Comparison of ENCODE assay signal across 14 cellular contexts in the genomic region with DNA sequence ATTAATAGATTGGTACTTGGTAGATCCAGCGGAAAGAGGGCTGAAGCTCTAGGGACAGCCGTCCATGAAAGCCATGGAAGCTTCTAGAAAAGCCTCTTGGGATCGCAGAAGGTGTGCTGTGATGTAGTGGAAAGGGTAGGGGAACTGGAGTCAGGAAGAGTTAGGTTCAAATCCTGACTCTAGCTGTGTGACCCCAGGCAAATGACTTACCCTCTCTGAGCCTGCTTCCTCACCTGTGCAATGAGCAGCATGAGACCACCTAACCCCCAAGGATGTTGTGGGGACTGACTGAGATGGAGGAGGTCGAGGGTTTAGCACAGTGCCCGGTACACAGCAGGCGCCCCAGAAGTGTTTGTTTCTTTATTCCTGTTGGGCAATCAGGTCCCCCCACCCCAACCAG. TPM values are rescaled to one million over a fixed set of nuclear protein-coding genes. Genes with fewer than 3 reads are reported as not detected.
A peak's percentile ranks its signal among the peaks of the same experiment; 100 is the strongest.
DNase-seq lines count a peak whose midpoint lies in the region; ATAC-seq and TF ChIP-seq lines count a peak whose summit lies in the region.
"Had no signal": no experiment of that assay in that cellular context is flagged by ENCODE, and none has a peak within 500 bp of the region (broad histone marks: within the 10 kb centered on the region; RNA-seq: fewer than 3 reads in every experiment).

No MANE protein-coding gene starts in this region.

- H3K4me1 ChIP-seq in CD4-positive, CD25-positive, alpha-beta regulatory T cell (ENCODE audit: control insufficient read depth, insufficient read depth, low read length, poor library complexity, severe bottlenecking), result peaks cover 28% of the 10 kb centered on the region
- H3K4me1 ChIP-seq in HEK293 (ENCODE audit: control insufficient read depth, insufficient read depth, low read length), result no peaks in the 10 kb centered on the region

- peak overlapping the region; percentile 62 to 86 (median 73) for H3K27ac Mint-ChIP-seq in CD4-positive, CD25-positive, alpha-beta regulatory T cell
- peak overlapping the region; percentile 70 for H3K27ac Mint-ChIP-seq in activated T-helper 2 cell treated with anti-CD3 and anti-CD28 coated beads, Interferon-gamma antibody, Interleukin-2, Interleukin-4, amounts not matched to agents 10 μg/mL and 5 μg/mL and 100 μg/mL, durations not matched to agents 14 hours and 24 hours and 36 hours
- H3K27ac Mint-ChIP-seq in naive thymus-derived CD8-positive, alpha-beta T cell, result peak overlapping the region; percentile 46 to 98 (median 83)

- DNase-seq in CD4-positive, CD25-positive, alpha-beta regulatory T cell, result no peak
- DNase-seq in activated T-helper 2 cell treated with anti-CD3 and anti-CD28 coated beads, Interferon-gamma antibody, Interleukin-2, Interleukin-4, amounts not matched to agents 10 μg/mL and 5 μg/mL and 100 μg/mL, durations not matched to agents 14 hours and 24 hours and 36 hours (ENCODE audit: low spot score), result no peak
- no peak for DNase-seq in naive thymus-derived CD8-positive, alpha-beta T cell
- DNase-seq in NCI-H2107 (lab: John Stamatoyannopoulos, UW), result no peak
- DNase-seq in NCI-H2196 (lab: John Stamatoyannopoulos, UW; ENCODE audit: unreplicated experiment), result no peak
- DNase-seq: activated CD4-positive, alpha-beta T cell treated with anti-CD3 and anti-CD28 coated beads for 48 hours; amygdala; COR-L47; dorsolateral prefrontal cortex; NCI-H2081 treated with DMSO at 0.1 percent for 48 hours had no signal

- H3K9me3 ChIP-seq in CD4-positive, CD25-positive, alpha-beta regulatory T cell (ENCODE audit: control insufficient read depth in 2 of 2, low read length in 2 of 2), result no peaks in the 10 kb centered on the region
- H3K9me3 ChIP-seq in HEK293 (ENCODE audit: control insufficient read depth, insufficient read depth, low read depth, low read length), result no peaks in the 10 kb centered on the region

- peaks cover 14% of the 10 kb centered on the region for H3K36me3 ChIP-seq in CD4-positive, CD25-positive, alpha-beta regulatory T cell (ENCODE audit: control insufficient read depth, insufficient read depth, low read length)
- H3K36me3 ChIP-seq in HEK293 (ENCODE audit: control insufficient read depth in 2 of 2, insufficient read depth in 1 of 2, low read length in 2 of 2), result peaks cover 0 to 48% of the 10 kb centered on the region in 2 experiments; a peak in 1 of 3 replicates

- no peaks in the 10 kb centered on the region for H3K27me3 ChIP-seq in CD4-positive, CD25-positive, alpha-beta regulatory T cell (ENCODE audit: control insufficient read depth, insufficient read depth, low read length)
- H3K27me3 ChIP-seq: dorsolateral prefrontal cortex had no signal

- no peaks in the 10 kb centered on the region for H3K9me3 Mint-ChIP-seq in CD4-positive, CD25-positive, alpha-beta regulatory T cell
- no peaks in the 10 kb centered on the region for H3K9me3 Mint-ChIP-seq in activated T-helper 2 cell treated with anti-CD3 and anti-CD28 coated beads, Interferon-gamma antibody, Interleukin-2, Interleukin-4, amounts not matched to agents 10 μg/mL and 5 μg/mL and 100 μg/mL, durations not matched to agents 14 hours and 24 hours and 36 hours
- H3K9me3 Mint-ChIP-seq in naive thymus-derived CD8-positive, alpha-beta T cell, result no peaks in the 10 kb centered on the region

- H3K4me1 Mint-ChIP-seq in CD4-positive, CD25-positive, alpha-beta regulatory T cell, result peaks cover 0 to 62% (median 33%) of the 10 kb centered on the region in 4 donors
- peaks cover 34% of the 10 kb centered on the region for H3K4me1 Mint-ChIP-seq in activated T-helper 2 cell treated with anti-CD3 and anti-CD28 coated beads, Interferon-gamma antibody, Interleukin-2, Interleukin-4, amounts not matched to agents 10 μg/mL and 5 μg/mL and 100 μg/mL, durations not matched to agents 14 hours and 24 hours and 36 hours (ENCODE audit: low read depth)
- H3K4me1 Mint-ChIP-seq in naive thymus-derived CD8-positive, alpha-beta T cell, result peaks cover 32 to 64% (median 61%) of the 10 kb centered on the region in 4 donors

- H3K36me3 Mint-ChIP-seq in CD4-positive, CD25-positive, alpha-beta regulatory T cell, result peaks cover 23% of the 10 kb centered on the region
- peaks cover 65% of the 10 kb centered on the region for H3K36me3 Mint-ChIP-seq in activated T-helper 2 cell treated with anti-CD3 and anti-CD28 coated beads, Interferon-gamma antibody, Interleukin-2, Interleukin-4, amounts not matched to agents 10 μg/mL and 5 μg/mL and 100 μg/mL, durations not matched to agents 14 hours and 24 hours and 36 hours (ENCODE audit: low read depth)
- H3K36me3 Mint-ChIP-seq in naive thymus-derived CD8-positive, alpha-beta T cell, result peaks cover 0 to 36% (median 12%) of the 10 kb centered on the region in 3 donors

- TF ChIP-seq CTCF in HEK293 (tag by site-specific recombination; IDR thresholded peaks at IDR 0.05), result no peak

- CTCF ChIA-PET in HEK293 (lab: Yijun Ruan, JAX), result interaction anchor here (0.6 to 3.2 kb wide), 5 partner anchors 11 to 216 kb away, joined by 3 to 19 read pairs (median 4); partner anchors contain the start of genes B3GAT3 and TUT1

- H3K27me3 Mint-ChIP-seq in CD4-positive, CD25-positive, alpha-beta regulatory T cell, result no peaks in the 10 kb centered on the region
- no peaks in the 10 kb centered on the region for H3K27me3 Mint-ChIP-seq in activated T-helper 2 cell treated with anti-CD3 and anti-CD28 coated beads, Interferon-gamma antibody, Interleukin-2, Interleukin-4, amounts not matched to agents 10 μg/mL and 5 μg/mL and 100 μg/mL, durations not matched to agents 14 hours and 24 hours and 36 hours (ENCODE audit: low read depth)
- H3K27me3 Mint-ChIP-seq in naive thymus-derived CD8-positive, alpha-beta T cell, result no peaks in the 10 kb centered on the region

- no peak overlapping the region for H3K4me3 ChIP-seq in CD4-positive, CD25-positive, alpha-beta regulatory T cell (ENCODE audit: low read depth, low read length)
- no peak overlapping the region for H3K4me3 ChIP-seq in HEK293 (ENCODE audit: low read depth, low read length)

- peak overlapping the region; percentile 90 to 99 (median 98) for H3K4me3 Mint-ChIP-seq in CD4-positive, CD25-positive, alpha-beta regulatory T cell
- peak overlapping the region; percentile 99 for H3K4me3 Mint-ChIP-seq in activated T-helper 2 cell treated with anti-CD3 and anti-CD28 coated beads, Interferon-gamma antibody, Interleukin-2, Interleukin-4, amounts not matched to agents 10 μg/mL and 5 μg/mL and 100 μg/mL, durations not matched to agents 14 hours and 24 hours and 36 hours (ENCODE audit: low read depth)
- H3K4me3 Mint-ChIP-seq in naive thymus-derived CD8-positive, alpha-beta T cell, result peak overlapping the region; percentile 60 to 97 (median 78)

- H3K27ac ChIP-seq in CD4-positive, CD25-positive, alpha-beta regulatory T cell (ENCODE audit: insufficient read depth, low read length, poor library complexity, severe bottlenecking), result peak overlapping the region; percentile 30
- H3K27ac ChIP-seq in HEK293 (ENCODE audit: extremely low read depth, low read depth, low read length), result no peak overlapping the region

- POLR2A ChIA-PET in HEK293 (lab: Yijun Ruan, JAX), result interaction anchor here (0.7 to 4.1 kb wide), 5 partner anchors 9 to 37 kb away, joined by 3 to 31 read pairs (median 13); partner anchors contain the start of genes B3GAT3, EEF1G, MTA2 and TUT1
- POLR2A ChIA-PET in naive thymus-derived CD8-positive, alpha-beta T cell (lab: Charles Lee), result interaction anchor here (0.6 to 8.0 kb wide), 16 partner anchors 9 to 244 kb away, joined by 3 to 96 read pairs (median 16); partner anchors contain the start of genes B3GAT3, C11orf98, CSKMT and EEF1G

- intact Hi-C loops in activated T-helper 2 cell treated with anti-CD3 and anti-CD28 coated beads, Interferon-gamma antibody, Interleukin-2, Interleukin-4, amounts not matched to agents 10 μg/mL and 5 μg/mL and 100 μg/mL, durations not matched to agents 14 hours and 24 hours and 36 hours (cut with micrococcal nuclease), result loop anchor here (5.0 kb wide), 1 partner anchor 38 kb away; the partner anchor contains the start of gene EEF1G

- no peak for ATAC-seq in CD4-positive, CD25-positive, alpha-beta regulatory T cell (ENCODE audit: low read depth in 2 of 2)
- no peak for ATAC-seq in naive thymus-derived CD8-positive, alpha-beta T cell
- no peak for ATAC-seq in HG03439 (IDR thresholded peaks at IDR 0.05; ENCODE audit: unreplicated experiment)
- ATAC-seq: right cardiac atrium, SK-N-SH treated with all-trans-retinoic acid at 6 μM for 48 hours had no signal

RNA-seq across cellular contexts. Expression of gene EML3, which starts 2.2 kb away (rescaled TPM):
- 165 TPM for total RNA-seq in CD4-positive, CD25-positive, alpha-beta regulatory T cell
- 10 to 100 TPM; 16.1 to 23.2 (median 16.4) TPM for polyA plus RNA-seq in CD4-positive, CD25-positive, alpha-beta regulatory T cell
- total RNA-seq in activated T-helper 2 cell treated with anti-CD3 and anti-CD28 coated beads, Interferon-gamma antibody, Interleukin-2, Interleukin-4, amounts not matched to agents 10 μg/mL and 5 μg/mL and 100 μg/mL, durations not matched to agents 14 hours and 24 hours and 36 hours, result 144 and 146 TPM in 2 replicates
- total RNA-seq in naive thymus-derived CD8-positive, alpha-beta T cell, result 100 to 1,000 TPM; 251 to 255 TPM
- 10 to 100 TPM; 14.8 to 23.7 (median 15.7) TPM for polyA plus RNA-seq in naive thymus-derived CD8-positive, alpha-beta T cell

RNA-seq across cellular contexts. Expression of gene ROM1, which starts 2.7 kb away (rescaled TPM):
- 1.9 TPM for total RNA-seq in CD4-positive, CD25-positive, alpha-beta regulatory T cell
- 1 to 10 TPM in 2 of 4 donors, under 1 TPM in 2; 0.41 to 1.3 (median 0.80) TPM for polyA plus RNA-seq in CD4-positive, CD25-positive, alpha-beta regulatory T cell
- 1.4 and 2.8 TPM in 2 replicates for total RNA-seq in activated T-helper 2 cell treated with anti-CD3 and anti-CD28 coated beads, Interferon-gamma antibody, Interleukin-2, Interleukin-4, amounts not matched to agents 10 μg/mL and 5 μg/mL and 100 μg/mL, durations not matched to agents 14 hours and 24 hours and 36 hours
- 1 to 10 TPM; 5.4 to 6.1 TPM for total RNA-seq in naive thymus-derived CD8-positive, alpha-beta T cell
- polyA plus RNA-seq in naive thymus-derived CD8-positive, alpha-beta T cell, result 1 to 10 TPM in 2 of 3 donors, under 1 TPM in 1; 0.82 to 1.9 (median 1.8) TPM

RNA-seq across cellular contexts. Expression of gene MTA2, which starts 8.7 kb away (rescaled TPM):
- 172 TPM for total RNA-seq in CD4-positive, CD25-positive, alpha-beta regulatory T cell
- 10 to 100 TPM; 30.3 to 38.6 (median 33.9) TPM for polyA plus RNA-seq in CD4-positive, CD25-positive, alpha-beta regulatory T cell
- total RNA-seq in activated T-helper 2 cell treated with anti-CD3 and anti-CD28 coated beads, Interferon-gamma antibody, Interleukin-2, Interleukin-4, amounts not matched to agents 10 μg/mL and 5 μg/mL and 100 μg/mL, durations not matched to agents 14 hours and 24 hours and 36 hours, result 201 and 215 TPM in 2 replicates
- 100 to 1,000 TPM; 170 to 178 TPM for total RNA-seq in naive thymus-derived CD8-positive, alpha-beta T cell
- polyA plus RNA-seq in naive thymus-derived CD8-positive, alpha-beta T cell, result 10 to 100 TPM; 15.8 to 32.6 (median 21.5) TPM

RNA-seq across cellular contexts. Expression of gene B3GAT3, which starts 11.4 kb away (rescaled TPM):
- 57.5 TPM for total RNA-seq in CD4-positive, CD25-positive, alpha-beta regulatory T cell
- polyA plus RNA-seq in CD4-positive, CD25-positive, alpha-beta regulatory T cell, result 10 to 100 TPM; 34.3 to 43.1 (median 35.7) TPM
- total RNA-seq in activated T-helper 2 cell treated with anti-CD3 and anti-CD28 coated beads, Interferon-gamma antibody, Interleukin-2, Interleukin-4, amounts not matched to agents 10 μg/mL and 5 μg/mL and 100 μg/mL, durations not matched to agents 14 hours and 24 hours and 36 hours, result 70.0 and 81.4 TPM in 2 replicates
- 10 to 100 TPM; 79.8 to 83.8 TPM for total RNA-seq in naive thymus-derived CD8-positive, alpha-beta T cell
- 10 to 100 TPM; 35.6 to 51.3 (median 40.3) TPM for polyA plus RNA-seq in naive thymus-derived CD8-positive, alpha-beta T cell

RNA-seq across cellular contexts. Expression of gene TUT1, which starts 19.1 kb away (rescaled TPM):
- total RNA-seq in CD4-positive, CD25-positive, alpha-beta regulatory T cell, result 22.0 TPM
- polyA plus RNA-seq in CD4-positive, CD25-positive, alpha-beta regulatory T cell, result 10 to 100 TPM in 3 of 4 donors, 1 to 10 TPM in 1; 6.5 to 11.9 (median 10.9) TPM
- total RNA-seq in activated T-helper 2 cell treated with anti-CD3 and anti-CD28 coated beads, Interferon-gamma antibody, Interleukin-2, Interleukin-4, amounts not matched to agents 10 μg/mL and 5 μg/mL and 100 μg/mL, durations not matched to agents 14 hours and 24 hours and 36 hours, result 29.9 and 41.7 TPM in 2 replicates
- 10 to 100 TPM; 46.4 to 50.9 TPM for total RNA-seq in naive thymus-derived CD8-positive, alpha-beta T cell
- polyA plus RNA-seq in naive thymus-derived CD8-positive, alpha-beta T cell, result 10 to 100 TPM; 12.8 to 24.4 (median 16.9) TPM
